ENCODE assay signal across 1 cellular context in genomic region chr1:31422505-31423319, GRCh38.
TF ChIP-seq lines count a peak whose summit lies in the region.

No MANE protein-coding gene starts in this region.

TF ChIP-seq in HepG2, 621 proteins besides CTCF, POLR2A, EP300 and RAD21 (continued from another document and continues in another):
- no peak for TF ChIP-seq ZNF281 (CRISPR knock-in tag; IDR thresholded peaks at IDR 0.05; ENCODE audit: borderline replicate concordance)
- TF ChIP-seq TMF1 (CRISPR knock-in tag; IDR thresholded peaks at IDR 0.05; ENCODE audit: low read depth): no peak; the same call in 1 of the 2 replicates
- TF ChIP-seq ELF1 (CRISPR knock-in tag; IDR thresholded peaks at IDR 0.05): no peak
- TF ChIP-seq SSRP1 (CRISPR knock-in tag; IDR thresholded peaks at IDR 0.05): no peak
- no peak for TF ChIP-seq SIX1 (CRISPR knock-in tag; IDR thresholded peaks at IDR 0.05; ENCODE audit: borderline replicate concordance)
- TF ChIP-seq HOXA7 (CRISPR knock-in tag; IDR thresholded peaks at IDR 0.05): no peak
- TF ChIP-seq AHR (CRISPR knock-in tag; IDR thresholded peaks at IDR 0.05): no peak; the same call in 1 of the 2 replicates
- no peak for TF ChIP-seq ZNF256 (CRISPR knock-in tag; conservative IDR thresholded peaks at IDR 0.05)
- TF ChIP-seq STAG1 (CRISPR knock-in tag; IDR thresholded peaks at IDR 0.05): peak; percentile 90
- TF ChIP-seq ZBTB8A (CRISPR knock-in tag; IDR thresholded peaks at IDR 0.05; ENCODE audit: borderline replicate concordance, low read depth): no peak
- no peak for TF ChIP-seq ZNF597 (CRISPR knock-in tag; IDR thresholded peaks at IDR 0.05)
- no peak for TF ChIP-seq JUN (CRISPR knock-in tag; IDR thresholded peaks at IDR 0.05)
- TF ChIP-seq HCFC1 (IDR thresholded peaks at IDR 0.05; ENCODE audit: low read depth, low read length): no peak
- no peak for TF ChIP-seq ZFP36 (IDR thresholded peaks at IDR 0.05; ENCODE audit: borderline replicate concordance, low read depth, low read length, partially characterized antibody)
- no peak for TF ChIP-seq FOXO1 (CRISPR knock-in tag; IDR thresholded peaks at IDR 0.05)
- no peak for TF ChIP-seq FOXM1 (CRISPR knock-in tag; IDR thresholded peaks at IDR 0.05)
- no peak for TF ChIP-seq POLR2AphosphoS5 (IDR thresholded peaks at IDR 0.05; ENCODE audit: low read depth, low read length)
- TF ChIP-seq HDAC2 (CRISPR knock-in tag; IDR thresholded peaks at IDR 0.05): 0 out of 2 replicates have a peak, but pooled peaks have one; percentile 10
- no peak for TF ChIP-seq ZBTB3 (CRISPR knock-in tag; IDR thresholded peaks at IDR 0.05; ENCODE audit: borderline replicate concordance, low read depth)
- TF ChIP-seq RARA (CRISPR knock-in tag; IDR thresholded peaks at IDR 0.05): 0 out of 2 replicates have a peak, but pooled peaks have one; percentile 21
- no peak for TF ChIP-seq ZNF224 (CRISPR knock-in tag; IDR thresholded peaks at IDR 0.05)
- TF ChIP-seq YEATS2 (CRISPR knock-in tag; IDR thresholded peaks at IDR 0.05; ENCODE audit: borderline replicate concordance): no peak
- no peak for TF ChIP-seq CBFB (CRISPR knock-in tag; IDR thresholded peaks at IDR 0.05)
- no peak for TF ChIP-seq ATF1 (CRISPR knock-in tag; IDR thresholded peaks at IDR 0.05)
- TF ChIP-seq YEATS4 (CRISPR knock-in tag; IDR thresholded peaks at IDR 0.05; ENCODE audit: borderline replicate concordance): no peak; the same call in 1 of the 2 replicates
- TF ChIP-seq ONECUT2 (CRISPR knock-in tag; IDR thresholded peaks at IDR 0.05): no peak
- no peak for TF ChIP-seq REL (CRISPR knock-in tag; conservative IDR thresholded peaks at IDR 0.05)
- no peak for TF ChIP-seq ZNF747 (CRISPR knock-in tag; IDR thresholded peaks at IDR 0.05; ENCODE audit: borderline replicate concordance)
- TF ChIP-seq NAIF1 (CRISPR knock-in tag; IDR thresholded peaks at IDR 0.05; ENCODE audit: borderline replicate concordance): no peak
- no peak for TF ChIP-seq ZBTB7B (CRISPR knock-in tag; IDR thresholded peaks at IDR 0.05)
- TF ChIP-seq ZNF572 (CRISPR knock-in tag; IDR thresholded peaks at IDR 0.05): 0 out of 2 replicates have a peak, but pooled peaks have one; percentile 38
- no peak for TF ChIP-seq ZNF33A (CRISPR knock-in tag; IDR thresholded peaks at IDR 0.05; ENCODE audit: borderline replicate concordance)
- no peak for TF ChIP-seq NR3C1 (CRISPR knock-in tag; IDR thresholded peaks at IDR 0.05)
- TF ChIP-seq REST (IDR thresholded peaks at IDR 0.05; ENCODE audit: borderline replicate concordance in 1 of 2, low read depth in 1 of 2, low read length in 2 of 2): no peak
- no peak for TF ChIP-seq ELF4 (CRISPR knock-in tag; IDR thresholded peaks at IDR 0.05; ENCODE audit: borderline replicate concordance)
- TF ChIP-seq ETS1 (CRISPR knock-in tag; IDR thresholded peaks at IDR 0.05): no peak
- TF ChIP-seq ZBTB40 (IDR thresholded peaks at IDR 0.05): no peak
- TF ChIP-seq ZBTB40 (CRISPR knock-in tag; IDR thresholded peaks at IDR 0.05): no peak
- TF ChIP-seq ARID2 (CRISPR knock-in tag; IDR thresholded peaks at IDR 0.05; ENCODE audit: borderline replicate concordance): 0 out of 2 replicates have a peak, but pooled peaks have one; percentile 51
- TF ChIP-seq ZNF720 (CRISPR knock-in tag; IDR thresholded peaks at IDR 0.05): no peak
- TF ChIP-seq ZC3H4 (CRISPR knock-in tag; IDR thresholded peaks at IDR 0.05; ENCODE audit: borderline replicate concordance): no peak
- TF ChIP-seq ZNF703 (CRISPR knock-in tag; IDR thresholded peaks at IDR 0.05; ENCODE audit: borderline replicate concordance): no peak
- TF ChIP-seq SALL2 (CRISPR knock-in tag; IDR thresholded peaks at IDR 0.05): no peak
- TF ChIP-seq EHMT2 (IDR thresholded peaks at IDR 0.05; ENCODE audit: borderline replicate concordance, low read depth, low read length): no peak
- no peak for TF ChIP-seq ZNF33B (CRISPR knock-in tag; IDR thresholded peaks at IDR 0.05)
- TF ChIP-seq MZF1 (CRISPR knock-in tag; IDR thresholded peaks at IDR 0.05; ENCODE audit: borderline replicate concordance): no peak
